Comparison of ENCODE assay signal across 34 cellular contexts in genomic region chr12:38268612-38269011, GRCh38.
"Had no signal": no experiment of that assay in that cellular context is flagged by ENCODE, and none has a peak within 500 bp of the region (broad histone marks: within the 10 kb centered on the region; RNA-seq: fewer than 3 reads in every experiment).

No MANE protein-coding gene starts in this region.

- H3K4me3 ChIP-seq: MG63 had no signal

- H3K27me3 ChIP-seq: MG63 had no signal

- H3K36me3 ChIP-seq: MG63 had no signal

- DNase-seq: Karpas-422, Kasumi-1, MG63, MM.1S, MV-4-11, NCI-H1048, NCI-H1092, NCI-H1092 treated with DMSO at 0.1 percent for 48 hours, NCI-H1105, NCI-H1105 treated with DMSO at 0.1 percent for 48 hours, NCI-H1417, NCI-H1417 treated with DMSO at 0.1 percent for 48 hours, NCI-H1436, NCI-H1436 treated with DMSO at 0.1 percent for 48 hours, NCI-H146, NCI-H1694, NCI-H1694 treated with DMSO at 0.1 percent for 48 hours, NCI-H187, NCI-H187 treated with DMSO at 0.1 percent for 48 hours, NCI-H1930, NCI-H2029, NCI-H2029 treated with DMSO at 0.1 percent for 48 hours, NCI-H2081, NCI-H2081 treated with DMSO at 0.1 percent for 48 hours, NCI-H2107, NCI-H2171, NCI-H2171 treated with DMSO at 0.1 percent for 48 hours, NCI-H2227 treated with DMSO at 0.1 percent for 48 hours, NCI-H226, NCI-H345, NCI-H446, NCI-H446 treated with DMSO at 0.1 percent for 48 hours, NCI-H510A, NCI-H510A treated with DMSO at 0.1 percent for 48 hours had no signal

- H3K9me3 ChIP-seq: MG63 had no signal
